In genomic region chr6:28922841-28923317, GRCh38 we compare ENCODE assay signal across 8 cellular contexts. TPM values are rescaled to one million over a fixed set of nuclear protein-coding genes. Genes with fewer than 3 reads are reported as not detected.
DNase-seq lines count a peak whose midpoint lies in the region; ATAC-seq and TF ChIP-seq lines count a peak whose summit lies in the region.

No MANE protein-coding gene starts in this region.

- H3K79me2 ChIP-seq in Karpas-422 (ENCODE audit: low read length): peaks cover 52% of the 10 kb centered on the region

- H3K9me3 Mint-ChIP-seq in chondrocyte (ENCODE audit: low read depth): no peaks in the 10 kb centered on the region

- peaks cover 18% of the 10 kb centered on the region for H3K36me3 Mint-ChIP-seq in chondrocyte (ENCODE audit: low read depth)

- H3K9me3 ChIP-seq in Karpas-422 (ENCODE audit: low read length): no peaks in the 10 kb centered on the region

- H3K27me3 Mint-ChIP-seq in chondrocyte (ENCODE audit: low read depth): no peaks in the 10 kb centered on the region

- H3K36me3 ChIP-seq in Karpas-422 (ENCODE audit: insufficient read depth, low read length): peaks cover 41% of the 10 kb centered on the region

- H3K4me1 Mint-ChIP-seq in chondrocyte (ENCODE audit: low read depth): peaks cover 24% of the 10 kb centered on the region

- H3K4me1 ChIP-seq in Karpas-422 (ENCODE audit: low read length): peaks cover 20% of the 10 kb centered on the region

- H3K27me3 ChIP-seq in Karpas-422 (ENCODE audit: low read length): no peaks in the 10 kb centered on the region

- H2AFZ ChIP-seq in Karpas-422 (ENCODE audit: low read length): no peak overlapping the region

- H3K4me3 ChIP-seq in GM08714 (ENCODE audit: low read length) (peak overlapping the region; percentile 99), Karpas-422 (ENCODE audit: low read length) (peak overlapping the region; percentile 94)

- peak; percentile 88 for DNase-seq in Karpas-422
- peak; percentile 13 for DNase-seq in T-helper 22 cell (ENCODE audit: low read depth)
- DNase-seq in chondrocyte (ENCODE audit: low spot score): no peak
- DNase-seq in left colon: peak; percentile 45 to 66
- peak in 2 of 3 experiments; percentile 23 to 24 for DNase-seq in stimulated activated CD4-positive, alpha-beta T cell treated with anti-CD3 and anti-CD28 coated beads, TNF-alpha, amount 100 ng/mL, for 4 hours (ENCODE audit: low read depth in 3 of 3)
- no peak for DNase-seq in GOT3 (lab: John Stamatoyannopoulos, UW)

- H3K9ac ChIP-seq in Karpas-422 (ENCODE audit: low read length): peak overlapping the region; percentile 98

- intact Hi-C loops in left colon (cut with DNase I, micrococcal nuclease): no loop called here

- peak overlapping the region; percentile 92 for H3K4me3 Mint-ChIP-seq in chondrocyte (ENCODE audit: unreplicated experiment)

- H3K4me2 ChIP-seq in Karpas-422 (ENCODE audit: low read depth, low read length, poor library complexity, severe bottlenecking): peak overlapping the region; percentile 94

- ATAC-seq in GM21619 (IDR thresholded peaks at IDR 0.05; ENCODE audit: unreplicated experiment): peak; percentile 34
- no peak for ATAC-seq in left colon

- TF ChIP-seq CTCF in chondrocyte (IDR thresholded peaks at IDR 0.05): no peak

- peaks cover 19% of the 10 kb centered on the region for H4K20me1 ChIP-seq in Karpas-422 (ENCODE audit: insufficient read depth, low read depth, low read length)

- no peaks in the 10 kb centered on the region for H3K9me2 ChIP-seq in Karpas-422 (replicated peaks; ENCODE audit: insufficient read depth, low read length)

- peak overlapping the region; percentile 49 for H3K27ac Mint-ChIP-seq in chondrocyte (ENCODE audit: unreplicated experiment)

- peak overlapping the region; percentile 63 for H3K27ac ChIP-seq in Karpas-422 (ENCODE audit: low read length)

RNA-seq across cellular contexts. Expression of gene TRIM27, which starts 0.9 kb away (rescaled TPM):
- 84.3 and 87.8 TPM in 2 replicates for total RNA-seq in Karpas-422 (2014; rRNA removed; shearing (Covaris generic); ENCODE audit: low replicate concordance)
- 49.6 to 61.8 TPM (median 53.5 TPM) in 3 replicates for total RNA-seq in chondrocyte
- 10 to 100 TPM; 30.2 to 39.4 TPM for total RNA-seq in left colon

Comparison
In these comparisons a context has a peak if more than half of its experiments do, and no peak if none do; other contexts are left out.
1. DNase-seq: peak in Karpas-422 (single experiment), T-helper 22 cell (single experiment), left colon (2 of 2) and stimulated activated CD4-positive, alpha-beta T cell treated with anti-CD3 and anti-CD28 coated beads, TNF-alpha, amount 100 ng/mL, for 4 hours (2 of 3); none in chondrocyte (single experiment) and GOT3 (single experiment).